In the genomic region with DNA sequence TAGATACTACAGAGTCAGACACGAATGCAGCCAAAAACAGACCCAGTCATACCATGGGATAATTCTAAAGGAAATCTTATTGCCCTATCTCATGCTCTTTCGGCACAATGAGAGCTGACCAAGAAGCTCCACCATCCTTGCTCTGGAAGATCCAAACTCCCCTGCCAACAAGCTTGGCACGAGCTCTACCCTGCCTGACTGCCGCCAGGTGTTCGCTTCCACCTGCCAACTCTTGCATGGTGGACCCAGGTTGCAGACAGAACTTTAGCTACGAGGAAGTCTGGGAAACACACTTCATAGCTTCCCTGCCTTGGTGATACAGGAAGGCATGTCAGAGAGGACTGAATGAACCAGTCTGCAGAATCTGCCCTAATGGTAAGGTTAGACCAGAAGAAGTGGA, we compare ENCODE assay signal across 26 cellular contexts.
"Had no signal": no experiment of that assay in that cellular context is flagged by ENCODE, and none has a peak within 500 bp of the region (broad histone marks: within the 10 kb centered on the region; RNA-seq: fewer than 3 reads in every experiment).

No MANE protein-coding gene starts in this region.

- H3K27ac ChIP-seq: stomach, suprapubic skin, testis, thoracic aorta, thyroid gland, tibial artery, tibial nerve, transverse colon, upper lobe of left lung, upper lobe of right lung, uterus, vagina had no signal

- DNase-seq: stimulated activated CD4-positive, alpha-beta T cell treated with anti-CD3 and anti-CD28 coated beads, Interleukin-2, amount 100 ng/mL, for 48 hours; stimulated activated CD4-positive, alpha-beta T cell treated with anti-CD3 and anti-CD28 coated beads, Interleukin-4, amount 100 ng/mL, for 1 hour; stimulated activated CD4-positive, alpha-beta T cell treated with anti-CD3 and anti-CD28 coated beads, Interleukin-4, amount 100 ng/mL, for 24 hours; stimulated activated CD4-positive, alpha-beta T cell treated with anti-CD3 and anti-CD28 coated beads, Interleukin-4, amount 100 ng/mL, for 4 hours; stimulated activated CD8-positive, alpha-beta memory T cell treated with anti-CD3 and anti-CD28 coated beads, Interleukin-4, amount 100 ng/mL, for 48 hours; stimulated activated naive B cell treated with anti-CD40 and anti-IgM and Interleukin-4, amounts not matched to agents 10 μg/mL and 1 μg/mL and 100 μg/mL, for 72 hours; stimulated activated naive CD4-positive, alpha-beta T cell; stimulated activated naive CD4-positive, alpha-beta T cell treated with Interleukin-2 at 50 U/mL for 16 hours; stimulated activated naive CD8-positive, alpha-beta T cell treated with anti-CD3 and anti-CD28 coated beads, Interleukin-15, amount 100 ng/mL, for 72 hours; stimulated activated naive CD8-positive, alpha-beta T cell treated with anti-CD3 and anti-CD28 coated beads, Interleukin-15, Interleukin-2, amounts not matched to agents 100 U/mL and 50 U/mL, for 24 hours; stomach; substantia nigra; testis; thyroid gland; tibial artery; transverse colon; trophoblast cell; upper lobe of left lung; upper lobe of right lung; uterus had no signal

- ATAC-seq: stimulated activated effector memory CD8-positive, alpha-beta T cell treated with anti-CD3 and anti-CD28 coated beads, Interleukin-12 subunit alpha, Interleukin-12 subunit beta, amount 100 ng/mL, for 72 hours; stimulated activated memory B cell treated with anti-CD40 and anti-IgM and Interleukin-4, amounts not matched to agents 10 μg/mL and 1 μg/mL and 100 μg/mL, for 72 hours; stimulated activated naive B cell treated with anti-CD40 and anti-IgM and Interleukin-4, amounts not matched to agents 10 μg/mL and 1 μg/mL and 100 μg/mL, for 72 hours; stimulated activated naive CD8-positive, alpha-beta T cell treated with anti-CD3 and anti-CD28 coated beads, Interleukin-15, amount 100 ng/mL, for 72 hours; stimulated activated naive CD8-positive, alpha-beta T cell treated with anti-CD3 and anti-CD28 coated beads, Interleukin-15, Interleukin-2, amounts not matched to agents 100 U/mL and 50 U/mL, for 24 hours; upper lobe of right lung had no signal

- H3K4me1 ChIP-seq: stomach, suprapubic skin, testis, thyroid gland, tibial artery, tibial nerve, transverse colon, upper lobe of left lung, upper lobe of right lung, uterus, vagina had no signal

- H3K4me3 ChIP-seq: stomach, suprapubic skin, testis, thoracic aorta, thyroid gland, tibial artery, tibial nerve, transverse colon, upper lobe of left lung, upper lobe of right lung, uterus, vagina had no signal

- H3K9me3 ChIP-seq: stomach, suprapubic skin, testis, thoracic aorta, thyroid gland, tibial artery, tibial nerve, transverse colon, upper lobe of left lung, upper lobe of right lung, uterus, vagina had no signal

- H3K27me3 ChIP-seq: stomach, suprapubic skin, testis, thyroid gland, tibial artery, tibial nerve, transverse colon, upper lobe of left lung, upper lobe of right lung, uterus, vagina had no signal

- H3K36me3 ChIP-seq: stomach, suprapubic skin, thoracic aorta, thyroid gland, tibial artery, tibial nerve, transverse colon, upper lobe of left lung, upper lobe of right lung, uterus, vagina had no signal
